Comparison of ENCODE assay signal across 1 cellular context in genomic region chr1:34779005-34779404, GRCh38.
A peak's percentile ranks its signal among the peaks of the same experiment; 100 is the strongest.
TF ChIP-seq lines count a peak whose summit lies in the region.

No MANE protein-coding gene starts in this region.

TF ChIP-seq in K562, 482 proteins besides CTCF, POLR2A, EP300 and RAD21:
- TF ChIP-seq JUN (IDR thresholded peaks at IDR 0.05; ENCODE audit: borderline replicate concordance, low read depth, low read length) (no peak), JUN (CRISPR knock-in tag; IDR thresholded peaks at IDR 0.05; ENCODE audit: borderline replicate concordance) (no peak), CEBPG (CRISPR knock-in tag; IDR thresholded peaks at IDR 0.05) (no peak), CEBPG (tag; conservative IDR thresholded peaks at IDR 0.05 in 1 of 2, IDR thresholded peaks at IDR 0.05 in 1 of 2) (peak; percentile 34 to 72; a peak in 3 of 4 replicates), ATF1 (CRISPR knock-in tag; IDR thresholded peaks at IDR 0.05) (no peak), ATF1 (tag; IDR thresholded peaks at IDR 0.05) (no peak), ZFP91 (CRISPR knock-in tag; IDR thresholded peaks at IDR 0.05) (no peak), CEBPB (tag; IDR thresholded peaks at IDR 0.05) (peak; percentile 70)
